8 cellular contexts compared by ENCODE assay signal in genomic region chr17:64985905-64986720, GRCh38.
A peak's percentile ranks its signal among the peaks of the same experiment; 100 is the strongest.
DNase-seq lines count a peak whose midpoint lies in the region; ATAC-seq and TF ChIP-seq lines count a peak whose summit lies in the region.
"Not testable (repeated sequence)": the region's sequence is repeated elsewhere in the genome, so short reads cannot be mapped to it uniquely, and the experiment has no call there.

No MANE protein-coding gene starts in this region.

- H3K9me3 ChIP-seq in PC-9 (ENCODE audit: insufficient read depth, low read depth) = not testable (repeated sequence)

- H3K27me3 ChIP-seq in PC-9 (ENCODE audit: insufficient read depth, low read depth) = not testable (repeated sequence)

- not testable (repeated sequence) for H3K79me2 ChIP-seq in PC-9 (ENCODE audit: low read depth)

- CTCF ChIA-PET in PC-9 (lab: Charles Lee) = not testable (repeated sequence)

- ATAC-seq in GM19463 (IDR thresholded peaks at IDR 0.05; ENCODE audit: unreplicated experiment) = peak; percentile 77
- peak; percentile 93 for ATAC-seq in HG03135 (IDR thresholded peaks at IDR 0.05; ENCODE audit: unreplicated experiment)
- peak; percentile 64 to 88 (median 79) for ATAC-seq in natural killer cell
- ATAC-seq in stimulated activated memory B cell treated with anti-CD40 and anti-IgM and Interleukin-4, amounts not matched to agents 10 μg/mL and 1 μg/mL and 100 μg/mL, for 72 hours = peak; percentile 95

- H3K4me3 ChIP-seq in PC-9 = not testable (repeated sequence)

- H3K9me3 Mint-ChIP-seq in natural killer cell; stimulated activated memory B cell treated with anti-CD40 and anti-IgM and Interleukin-4, amounts not matched to agents 10 μg/mL and 1 μg/mL and 100 μg/mL, for 72 hours: not testable (repeated sequence)

- DNase-seq in GF-D8 (lab: John Stamatoyannopoulos, UW) = peak; percentile 96
- not testable (repeated sequence) for DNase-seq in PC-9
- peak; percentile 48 for DNase-seq in activated CD8-positive, alpha-beta memory T cell treated with anti-CD3 and anti-CD28 coated beads, Interleukin-2, amount 50 U/mL, for 4 hours
- peak; percentile 56 for DNase-seq in effector CD4-positive, alpha-beta T cell
- peak; percentile 67 for DNase-seq in natural killer cell

- not testable (repeated sequence) for H3K36me3 Mint-ChIP-seq in natural killer cell; stimulated activated memory B cell treated with anti-CD40 and anti-IgM and Interleukin-4, amounts not matched to agents 10 μg/mL and 1 μg/mL and 100 μg/mL, for 72 hours

- intact Hi-C loops in PC-9 (cut with micrococcal nuclease; ENCODE audit: unreplicated experiment) = not testable (repeated sequence)
- intact Hi-C loops in natural killer cell (cut with micrococcal nuclease) = loop anchor here (1.0 to 5.0 kb wide), 5 partner anchors 11 to 116 kb away; partner anchors contain the start of gene GNA13

- H3K27ac Mint-ChIP-seq in natural killer cell = peak overlapping the region; percentile 99 to 100
- H3K27ac Mint-ChIP-seq in stimulated activated memory B cell treated with anti-CD40 and anti-IgM and Interleukin-4, amounts not matched to agents 10 μg/mL and 1 μg/mL and 100 μg/mL, for 72 hours = peak overlapping the region; percentile 97

- H3K4me2 ChIP-seq in PC-9 = peak overlapping the region; percentile 79

- peaks cover 27% of the 10 kb centered on the region for H3F3A ChIP-seq in PC-9 (ENCODE audit: insufficient read depth, low read depth)

- H3K27me3 Mint-ChIP-seq in natural killer cell (ENCODE audit: low read depth in 2 of 2); stimulated activated memory B cell treated with anti-CD40 and anti-IgM and Interleukin-4, amounts not matched to agents 10 μg/mL and 1 μg/mL and 100 μg/mL, for 72 hours: not testable (repeated sequence)

- not testable (repeated sequence) for TF ChIP-seq CTCF in PC-9 (conservative IDR thresholded peaks at IDR 0.05); natural killer cell (IDR thresholded peaks at IDR 0.05)

- peaks cover 73% of the 10 kb centered on the region for H3K4me1 ChIP-seq in PC-9 (replicated peaks; ENCODE audit: insufficient read depth)

- H3K4me1 Mint-ChIP-seq in natural killer cell = peaks cover 37 to 44% of the 10 kb centered on the region in 2 donors
- H3K4me1 Mint-ChIP-seq in stimulated activated memory B cell treated with anti-CD40 and anti-IgM and Interleukin-4, amounts not matched to agents 10 μg/mL and 1 μg/mL and 100 μg/mL, for 72 hours = peaks cover 69% of the 10 kb centered on the region

- H3K4me3 Mint-ChIP-seq in natural killer cell = peak overlapping the region; percentile 82
- H3K4me3 Mint-ChIP-seq in stimulated activated memory B cell treated with anti-CD40 and anti-IgM and Interleukin-4, amounts not matched to agents 10 μg/mL and 1 μg/mL and 100 μg/mL, for 72 hours = peak overlapping the region; percentile 75

- POLR2A ChIA-PET in PC-9 (lab: Charles Lee; ENCODE audit: unreplicated experiment) = interaction anchor here (0.6 to 0.7 kb wide), 2 partner anchors 70 to 553 kb away, joined by 5 to 7 read pairs; partner anchors contain the start of gene GNA13

- not testable (repeated sequence) for H3K36me3 ChIP-seq in PC-9 (ENCODE audit: low read depth)

- H2AFZ ChIP-seq in PC-9 = not testable (repeated sequence)

- not testable (repeated sequence) for H3K9me2 ChIP-seq in PC-9 (ENCODE audit: insufficient read depth)

- H3K27ac ChIP-seq in PC-9 = peak overlapping the region; percentile 89

- BruUV-seq in PC-9 (replicated peaks; lab: Mats Ljungman, UMichigan) = not testable (repeated sequence)

- H4K20me1 ChIP-seq in PC-9 (ENCODE audit: insufficient read depth) = not testable (repeated sequence)
